Comparison of ENCODE assay signal across 19 cellular contexts in the genomic region with DNA sequence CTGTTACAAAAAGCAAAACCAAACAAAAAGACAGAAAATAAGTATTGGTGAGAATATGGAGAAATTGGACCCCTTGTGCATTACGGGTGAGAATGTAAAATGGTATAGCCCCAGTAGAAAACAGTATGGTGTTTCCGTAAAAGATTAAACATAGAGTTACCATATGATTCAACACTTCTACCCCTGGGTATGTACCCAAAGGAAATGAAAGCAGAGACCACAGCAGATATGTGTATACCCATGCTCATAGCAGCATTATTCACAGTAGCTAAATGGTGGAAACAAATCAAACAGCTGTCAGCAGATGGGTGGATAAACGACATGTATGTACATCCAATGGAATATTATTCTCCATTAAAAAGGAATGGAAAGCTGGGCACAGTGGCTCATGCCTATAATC. TPM values are rescaled to one million over a fixed set of nuclear protein-coding genes. Genes with fewer than 3 reads are reported as not detected.
DNase-seq lines count a peak whose midpoint lies in the region; ATAC-seq and TF ChIP-seq lines count a peak whose summit lies in the region.
"Had no signal": no experiment of that assay in that cellular context is flagged by ENCODE, and none has a peak within 500 bp of the region (broad histone marks: within the 10 kb centered on the region; RNA-seq: fewer than 3 reads in every experiment).

No MANE protein-coding gene starts in this region.

- H3K4me1 Mint-ChIP-seq in immature natural killer cell = peaks cover 94 to 100% of the 10 kb centered on the region in 2 donors
- no peaks in the 10 kb centered on the region for H3K4me1 Mint-ChIP-seq in stimulated activated memory B cell treated with anti-CD40 and anti-IgM and Interleukin-4, amounts not matched to agents 10 μg/mL and 1 μg/mL and 100 μg/mL, for 72 hours

- CTCF ChIA-PET in GM10248 (lab: Yijun Ruan, JAX) = interaction anchor here (0.7 to 6.9 kb wide), 14 partner anchors 9 to 304 kb away, joined by 3 to 102 read pairs (median 8); a partner anchor contains a TSS

- peak; percentile 69 for ATAC-seq in GM18520 (IDR thresholded peaks at IDR 0.05; ENCODE audit: unreplicated experiment)
- peak; percentile 58 for ATAC-seq in GM19025 (IDR thresholded peaks at IDR 0.05; ENCODE audit: low read depth, unreplicated experiment)
- ATAC-seq in HG03460 (IDR thresholded peaks at IDR 0.05; ENCODE audit: unreplicated experiment) = peak; percentile 55
- ATAC-seq in HG03139 (IDR thresholded peaks at IDR 0.05; ENCODE audit: unreplicated experiment) = no peak
- no peak for ATAC-seq in stimulated activated memory B cell treated with anti-CD40 and anti-IgM and Interleukin-4, amounts not matched to agents 10 μg/mL and 1 μg/mL and 100 μg/mL, for 72 hours
- ATAC-seq: GM23338, left ventricle myocardium superior, pancreas, Right ventricle myocardium inferior, upper lobe of right lung had no signal

- peaks cover 2 to 5% (median 3%) of the 10 kb centered on the region in 3 donors for H3K27me3 Mint-ChIP-seq in immature natural killer cell (ENCODE audit: low read depth in 3 of 3)
- H3K27me3 Mint-ChIP-seq in stimulated activated memory B cell treated with anti-CD40 and anti-IgM and Interleukin-4, amounts not matched to agents 10 μg/mL and 1 μg/mL and 100 μg/mL, for 72 hours = no peaks in the 10 kb centered on the region

- POLR2A ChIA-PET in GM10248 (lab: Yijun Ruan, JAX) = no interaction called here

- no peak for TF ChIP-seq CTCF in GM10248 (IDR thresholded peaks at IDR 0.05; ENCODE audit: control extremely low read depth, extremely low read depth, low read depth, missing control alignments)

- peaks cover 22 to 37% (median 26%) of the 10 kb centered on the region in 3 donors for H3K36me3 Mint-ChIP-seq in immature natural killer cell
- peaks cover 50% of the 10 kb centered on the region for H3K36me3 Mint-ChIP-seq in stimulated activated memory B cell treated with anti-CD40 and anti-IgM and Interleukin-4, amounts not matched to agents 10 μg/mL and 1 μg/mL and 100 μg/mL, for 72 hours

- no peaks in the 10 kb centered on the region for H3K9me3 Mint-ChIP-seq in immature natural killer cell
- no peaks in the 10 kb centered on the region for H3K9me3 Mint-ChIP-seq in stimulated activated memory B cell treated with anti-CD40 and anti-IgM and Interleukin-4, amounts not matched to agents 10 μg/mL and 1 μg/mL and 100 μg/mL, for 72 hours
- H3K9me3 Mint-ChIP-seq: endodermal cell, GM23338 had no signal

- peak overlapping the region; percentile 87 to 95 (median 90) for H3K4me3 Mint-ChIP-seq in immature natural killer cell
- H3K4me3 Mint-ChIP-seq in stimulated activated memory B cell treated with anti-CD40 and anti-IgM and Interleukin-4, amounts not matched to agents 10 μg/mL and 1 μg/mL and 100 μg/mL, for 72 hours = no peak overlapping the region
- H3K4me3 Mint-ChIP-seq: endodermal cell, GM23338 had no signal

- DNase-seq in immature natural killer cell (peak; percentile 65 to 75 (median 71)), activated gamma-delta T cell treated with Interleukin-2 at 50 U/mL for 16 hours (no peak), GM10248 (ENCODE audit: extremely low spot score) (no peak)
- DNase-seq: activated CD4-positive, CD25-positive, alpha-beta regulatory T cell; anterior cingulate cortex; BE2C; endodermal cell; left ventricle myocardium superior; NCI-H2029 treated with DMSO at 0.1 percent for 48 hours; NCI-H510A treated with DMSO at 0.1 percent for 48 hours; pancreas; upper lobe of right lung had no signal

- peak overlapping the region; percentile 95 to 100 (median 98) for H3K27ac Mint-ChIP-seq in immature natural killer cell
- no peak overlapping the region for H3K27ac Mint-ChIP-seq in stimulated activated memory B cell treated with anti-CD40 and anti-IgM and Interleukin-4, amounts not matched to agents 10 μg/mL and 1 μg/mL and 100 μg/mL, for 72 hours
- H3K27ac Mint-ChIP-seq: endodermal cell, GM23338 had no signal

RNA-seq across cellular contexts. Expression of a gene that starts 42.4 kb away (rescaled TPM):
- 100 to 1,000 TPM in 2 of 3 donors, 10 to 100 TPM in 1; 94.8 to 121 (median 113) TPM for polyA plus RNA-seq in immature natural killer cell

Comparison
In these comparisons a context has a peak if more than half of its experiments do, and no peak if none do; other contexts are left out.
1. ATAC-seq: peak in GM18520 (single experiment), GM19025 (single experiment) and HG03460 (single experiment); none in HG03139 (single experiment) and stimulated activated memory B cell treated with anti-CD40 and anti-IgM and Interleukin-4, amounts not matched to agents 10 μg/mL and 1 μg/mL and 100 μg/mL, for 72 hours (single experiment).
2. DNase-seq: peak in immature natural killer cell (3 of 3); none in activated gamma-delta T cell treated with Interleukin-2 at 50 U/mL for 16 hours (single experiment) and GM10248 (single experiment).